Comparison of ENCODE assay signal across 1 cellular context in genomic region chr2:101310591-101311389, GRCh38.
A peak's percentile ranks its signal among the peaks of the same experiment; 100 is the strongest.
TF ChIP-seq lines count a peak whose summit lies in the region.

No MANE protein-coding gene starts in this region.

TF ChIP-seq in HepG2, 621 proteins besides CTCF, POLR2A, EP300 and RAD21 (continued from another document and continues in another):
- TF ChIP-seq, protein P1, sequence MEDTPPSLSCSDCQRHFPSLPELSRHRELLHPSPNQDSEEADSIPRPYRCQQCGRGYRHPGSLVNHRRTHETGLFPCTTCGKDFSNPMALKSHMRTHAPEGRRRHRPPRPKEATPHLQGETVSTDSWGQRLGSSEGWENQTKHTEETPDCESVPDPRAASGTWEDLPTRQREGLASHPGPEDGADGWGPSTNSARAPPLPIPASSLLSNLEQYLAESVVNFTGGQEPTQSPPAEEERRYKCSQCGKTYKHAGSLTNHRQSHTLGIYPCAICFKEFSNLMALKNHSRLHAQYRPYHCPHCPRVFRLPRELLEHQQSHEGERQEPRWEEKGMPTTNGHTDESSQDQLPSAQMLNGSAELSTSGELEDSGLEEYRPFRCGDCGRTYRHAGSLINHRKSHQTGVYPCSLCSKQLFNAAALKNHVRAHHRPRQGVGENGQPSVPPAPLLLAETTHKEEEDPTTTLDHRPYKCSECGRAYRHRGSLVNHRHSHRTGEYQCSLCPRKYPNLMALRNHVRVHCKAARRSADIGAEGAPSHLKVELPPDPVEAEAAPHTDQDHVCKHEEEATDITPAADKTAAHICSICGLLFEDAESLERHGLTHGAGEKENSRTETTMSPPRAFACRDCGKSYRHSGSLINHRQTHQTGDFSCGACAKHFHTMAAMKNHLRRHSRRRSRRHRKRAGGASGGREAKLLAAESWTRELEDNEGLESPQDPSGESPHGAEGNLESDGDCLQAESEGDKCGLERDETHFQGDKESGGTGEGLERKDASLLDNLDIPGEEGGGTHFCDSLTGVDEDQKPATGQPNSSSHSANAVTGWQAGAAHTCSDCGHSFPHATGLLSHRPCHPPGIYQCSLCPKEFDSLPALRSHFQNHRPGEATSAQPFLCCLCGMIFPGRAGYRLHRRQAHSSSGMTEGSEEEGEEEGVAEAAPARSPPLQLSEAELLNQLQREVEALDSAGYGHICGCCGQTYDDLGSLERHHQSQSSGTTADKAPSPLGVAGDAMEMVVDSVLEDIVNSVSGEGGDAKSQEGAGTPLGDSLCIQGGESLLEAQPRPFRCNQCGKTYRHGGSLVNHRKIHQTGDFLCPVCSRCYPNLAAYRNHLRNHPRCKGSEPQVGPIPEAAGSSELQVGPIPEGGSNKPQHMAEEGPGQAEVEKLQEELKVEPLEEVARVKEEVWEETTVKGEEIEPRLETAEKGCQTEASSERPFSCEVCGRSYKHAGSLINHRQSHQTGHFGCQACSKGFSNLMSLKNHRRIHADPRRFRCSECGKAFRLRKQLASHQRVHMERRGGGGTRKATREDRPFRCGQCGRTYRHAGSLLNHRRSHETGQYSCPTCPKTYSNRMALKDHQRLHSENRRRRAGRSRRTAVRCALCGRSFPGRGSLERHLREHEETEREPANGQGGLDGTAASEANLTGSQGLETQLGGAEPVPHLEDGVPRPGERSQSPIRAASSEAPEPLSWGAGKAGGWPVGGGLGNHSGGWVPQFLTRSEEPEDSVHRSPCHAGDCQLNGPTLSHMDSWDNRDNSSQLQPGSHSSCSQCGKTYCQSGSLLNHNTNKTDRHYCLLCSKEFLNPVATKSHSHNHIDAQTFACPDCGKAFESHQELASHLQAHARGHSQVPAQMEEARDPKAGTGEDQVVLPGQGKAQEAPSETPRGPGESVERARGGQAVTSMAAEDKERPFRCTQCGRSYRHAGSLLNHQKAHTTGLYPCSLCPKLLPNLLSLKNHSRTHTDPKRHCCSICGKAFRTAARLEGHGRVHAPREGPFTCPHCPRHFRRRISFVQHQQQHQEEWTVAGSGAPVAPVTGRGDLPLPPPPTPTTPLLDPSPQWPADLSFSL (CRISPR knock-in tag; IDR thresholded peaks at IDR 0.05), result no peak
- TF ChIP-seq, protein P2, sequence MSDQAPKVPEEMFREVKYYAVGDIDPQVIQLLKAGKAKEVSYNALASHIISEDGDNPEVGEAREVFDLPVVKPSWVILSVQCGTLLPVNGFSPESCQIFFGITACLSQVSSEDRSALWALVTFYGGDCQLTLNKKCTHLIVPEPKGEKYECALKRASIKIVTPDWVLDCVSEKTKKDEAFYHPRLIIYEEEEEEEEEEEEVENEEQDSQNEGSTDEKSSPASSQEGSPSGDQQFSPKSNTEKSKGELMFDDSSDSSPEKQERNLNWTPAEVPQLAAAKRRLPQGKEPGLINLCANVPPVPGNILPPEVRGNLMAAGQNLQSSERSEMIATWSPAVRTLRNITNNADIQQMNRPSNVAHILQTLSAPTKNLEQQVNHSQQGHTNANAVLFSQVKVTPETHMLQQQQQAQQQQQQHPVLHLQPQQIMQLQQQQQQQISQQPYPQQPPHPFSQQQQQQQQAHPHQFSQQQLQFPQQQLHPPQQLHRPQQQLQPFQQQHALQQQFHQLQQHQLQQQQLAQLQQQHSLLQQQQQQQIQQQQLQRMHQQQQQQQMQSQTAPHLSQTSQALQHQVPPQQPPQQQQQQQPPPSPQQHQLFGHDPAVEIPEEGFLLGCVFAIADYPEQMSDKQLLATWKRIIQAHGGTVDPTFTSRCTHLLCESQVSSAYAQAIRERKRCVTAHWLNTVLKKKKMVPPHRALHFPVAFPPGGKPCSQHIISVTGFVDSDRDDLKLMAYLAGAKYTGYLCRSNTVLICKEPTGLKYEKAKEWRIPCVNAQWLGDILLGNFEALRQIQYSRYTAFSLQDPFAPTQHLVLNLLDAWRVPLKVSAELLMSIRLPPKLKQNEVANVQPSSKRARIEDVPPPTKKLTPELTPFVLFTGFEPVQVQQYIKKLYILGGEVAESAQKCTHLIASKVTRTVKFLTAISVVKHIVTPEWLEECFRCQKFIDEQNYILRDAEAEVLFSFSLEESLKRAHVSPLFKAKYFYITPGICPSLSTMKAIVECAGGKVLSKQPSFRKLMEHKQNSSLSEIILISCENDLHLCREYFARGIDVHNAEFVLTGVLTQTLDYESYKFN (CRISPR knock-in tag; conservative IDR thresholded peaks at IDR 0.05), result peak; percentile 49
- TF ChIP-seq RORA (CRISPR knock-in tag; IDR thresholded peaks at IDR 0.05), result no peak
- TF ChIP-seq, protein P3, sequence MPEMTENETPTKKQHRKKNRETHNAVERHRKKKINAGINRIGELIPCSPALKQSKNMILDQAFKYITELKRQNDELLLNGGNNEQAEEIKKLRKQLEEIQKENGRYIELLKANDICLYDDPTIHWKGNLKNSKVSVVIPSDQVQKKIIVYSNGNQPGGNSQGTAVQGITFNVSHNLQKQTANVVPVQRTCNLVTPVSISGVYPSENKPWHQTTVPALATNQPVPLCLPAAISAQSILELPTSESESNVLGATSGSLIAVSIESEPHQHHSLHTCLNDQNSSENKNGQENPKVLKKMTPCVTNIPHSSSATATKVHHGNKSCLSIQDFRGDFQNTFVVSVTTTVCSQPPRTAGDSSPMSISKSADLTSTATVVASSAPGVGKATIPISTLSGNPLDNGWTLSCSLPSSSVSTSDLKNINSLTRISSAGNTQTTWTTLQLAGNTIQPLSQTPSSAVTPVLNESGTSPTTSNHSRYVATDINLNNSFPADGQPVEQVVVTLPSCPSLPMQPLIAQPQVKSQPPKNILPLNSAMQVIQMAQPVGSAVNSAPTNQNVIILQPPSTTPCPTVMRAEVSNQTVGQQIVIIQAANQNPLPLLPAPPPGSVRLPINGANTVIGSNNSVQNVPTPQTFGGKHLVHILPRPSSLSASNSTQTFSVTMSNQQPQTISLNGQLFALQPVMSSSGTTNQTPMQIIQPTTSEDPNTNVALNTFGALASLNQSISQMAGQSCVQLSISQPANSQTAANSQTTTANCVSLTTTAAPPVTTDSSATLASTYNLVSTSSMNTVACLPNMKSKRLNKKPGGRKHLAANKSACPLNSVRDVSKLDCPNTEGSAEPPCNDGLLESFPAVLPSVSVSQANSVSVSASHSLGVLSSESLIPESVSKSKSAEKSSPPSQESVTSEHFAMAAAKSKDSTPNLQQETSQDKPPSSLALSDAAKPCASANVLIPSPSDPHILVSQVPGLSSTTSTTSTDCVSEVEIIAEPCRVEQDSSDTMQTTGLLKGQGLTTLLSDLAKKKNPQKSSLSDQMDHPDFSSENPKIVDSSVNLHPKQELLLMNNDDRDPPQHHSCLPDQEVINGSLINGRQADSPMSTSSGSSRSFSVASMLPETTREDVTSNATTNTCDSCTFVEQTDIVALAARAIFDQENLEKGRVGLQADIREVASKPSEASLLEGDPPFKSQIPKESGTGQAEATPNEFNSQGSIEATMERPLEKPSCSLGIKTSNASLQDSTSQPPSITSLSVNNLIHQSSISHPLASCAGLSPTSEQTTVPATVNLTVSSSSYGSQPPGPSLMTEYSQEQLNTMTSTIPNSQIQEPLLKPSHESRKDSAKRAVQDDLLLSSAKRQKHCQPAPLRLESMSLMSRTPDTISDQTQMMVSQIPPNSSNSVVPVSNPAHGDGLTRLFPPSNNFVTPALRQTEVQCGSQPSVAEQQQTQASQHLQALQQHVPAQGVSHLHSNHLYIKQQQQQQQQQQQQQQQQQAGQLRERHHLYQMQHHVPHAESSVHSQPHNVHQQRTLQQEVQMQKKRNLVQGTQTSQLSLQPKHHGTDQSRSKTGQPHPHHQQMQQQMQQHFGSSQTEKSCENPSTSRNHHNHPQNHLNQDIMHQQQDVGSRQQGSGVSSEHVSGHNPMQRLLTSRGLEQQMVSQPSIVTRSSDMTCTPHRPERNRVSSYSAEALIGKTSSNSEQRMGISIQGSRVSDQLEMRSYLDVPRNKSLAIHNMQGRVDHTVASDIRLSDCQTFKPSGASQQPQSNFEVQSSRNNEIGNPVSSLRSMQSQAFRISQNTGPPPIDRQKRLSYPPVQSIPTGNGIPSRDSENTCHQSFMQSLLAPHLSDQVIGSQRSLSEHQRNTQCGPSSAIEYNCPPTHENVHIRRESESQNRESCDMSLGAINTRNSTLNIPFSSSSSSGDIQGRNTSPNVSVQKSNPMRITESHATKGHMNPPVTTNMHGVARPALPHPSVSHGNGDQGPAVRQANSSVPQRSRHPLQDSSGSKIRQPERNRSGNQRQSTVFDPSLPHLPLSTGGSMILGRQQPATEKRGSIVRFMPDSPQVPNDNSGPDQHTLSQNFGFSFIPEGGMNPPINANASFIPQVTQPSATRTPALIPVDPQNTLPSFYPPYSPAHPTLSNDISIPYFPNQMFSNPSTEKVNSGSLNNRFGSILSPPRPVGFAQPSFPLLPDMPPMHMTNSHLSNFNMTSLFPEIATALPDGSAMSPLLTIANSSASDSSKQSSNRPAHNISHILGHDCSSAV (CRISPR knock-in tag; IDR thresholded peaks at IDR 0.05; ENCODE audit: borderline replicate concordance), result no peak
- no peak for TF ChIP-seq HOXA5 (CRISPR knock-in tag; IDR thresholded peaks at IDR 0.05)
- no peak for TF ChIP-seq ZNF720 (CRISPR knock-in tag; IDR thresholded peaks at IDR 0.05)
- TF ChIP-seq SPEN (CRISPR knock-in tag; IDR thresholded peaks at IDR 0.05; ENCODE audit: low read depth), result no peak
- TF ChIP-seq ZIK1 (CRISPR knock-in tag; IDR thresholded peaks at IDR 0.05; ENCODE audit: borderline replicate concordance, low read depth), result no peak
- TF ChIP-seq, protein P4, sequence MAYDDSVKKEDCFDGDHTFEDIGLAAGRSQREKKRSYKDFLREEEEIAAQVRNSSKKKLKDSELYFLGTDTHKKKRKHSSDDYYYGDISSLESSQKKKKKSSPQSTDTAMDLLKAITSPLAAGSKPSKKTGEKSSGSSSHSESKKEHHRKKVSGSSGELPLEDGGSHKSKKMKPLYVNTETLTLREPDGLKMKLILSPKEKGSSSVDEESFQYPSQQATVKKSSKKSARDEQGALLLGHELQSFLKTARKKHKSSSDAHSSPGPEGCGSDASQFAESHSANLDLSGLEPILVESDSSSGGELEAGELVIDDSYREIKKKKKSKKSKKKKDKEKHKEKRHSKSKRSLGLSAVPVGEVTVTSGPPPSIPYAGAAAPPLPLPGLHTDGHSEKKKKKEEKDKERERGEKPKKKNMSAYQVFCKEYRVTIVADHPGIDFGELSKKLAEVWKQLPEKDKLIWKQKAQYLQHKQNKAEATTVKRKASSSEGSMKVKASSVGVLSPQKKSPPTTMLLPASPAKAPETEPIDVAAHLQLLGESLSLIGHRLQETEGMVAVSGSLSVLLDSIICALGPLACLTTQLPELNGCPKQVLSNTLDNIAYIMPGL (CRISPR knock-in tag; IDR thresholded peaks at IDR 0.05; ENCODE audit: borderline replicate concordance in 1 of 2, low read depth in 1 of 2), result 0 out of 4 replicates have a peak, but pooled peaks of 1 of the 2 experiments have one; percentile 16
- no peak for TF ChIP-seq MAZ (IDR thresholded peaks at IDR 0.05; ENCODE audit: borderline replicate concordance, low read depth, low read length)
- no peak for TF ChIP-seq MAZ (CRISPR knock-in tag; IDR thresholded peaks at IDR 0.05; ENCODE audit: low read depth)
- no peak for TF ChIP-seq ZNF552 (CRISPR knock-in tag; IDR thresholded peaks at IDR 0.05; ENCODE audit: borderline replicate concordance)
- TF ChIP-seq ZNF691 (CRISPR knock-in tag; IDR thresholded peaks at IDR 0.05; ENCODE audit: borderline replicate concordance, low read depth), result no peak
- TF ChIP-seq, protein P5, sequence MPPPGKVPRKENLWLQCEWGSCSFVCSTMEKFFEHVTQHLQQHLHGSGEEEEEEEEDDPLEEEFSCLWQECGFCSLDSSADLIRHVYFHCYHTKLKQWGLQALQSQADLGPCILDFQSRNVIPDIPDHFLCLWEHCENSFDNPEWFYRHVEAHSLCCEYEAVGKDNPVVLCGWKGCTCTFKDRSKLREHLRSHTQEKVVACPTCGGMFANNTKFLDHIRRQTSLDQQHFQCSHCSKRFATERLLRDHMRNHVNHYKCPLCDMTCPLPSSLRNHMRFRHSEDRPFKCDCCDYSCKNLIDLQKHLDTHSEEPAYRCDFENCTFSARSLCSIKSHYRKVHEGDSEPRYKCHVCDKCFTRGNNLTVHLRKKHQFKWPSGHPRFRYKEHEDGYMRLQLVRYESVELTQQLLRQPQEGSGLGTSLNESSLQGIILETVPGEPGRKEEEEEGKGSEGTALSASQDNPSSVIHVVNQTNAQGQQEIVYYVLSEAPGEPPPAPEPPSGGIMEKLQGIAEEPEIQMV (CRISPR knock-in tag; IDR thresholded peaks at IDR 0.05; ENCODE audit: low read depth), result no peak
- no peak for TF ChIP-seq ZNF724P (CRISPR knock-in tag; IDR thresholded peaks at IDR 0.05; ENCODE audit: borderline replicate concordance)
- TF ChIP-seq SMAD1 (CRISPR knock-in tag; IDR thresholded peaks at IDR 0.05; ENCODE audit: borderline replicate concordance, low read depth), result no peak
- TF ChIP-seq ZNF839 (CRISPR knock-in tag; IDR thresholded peaks at IDR 0.05; ENCODE audit: borderline replicate concordance), result no peak
- no peak for TF ChIP-seq MTA1 (CRISPR knock-in tag; IDR thresholded peaks at IDR 0.05; ENCODE audit: borderline replicate concordance)
- no peak for TF ChIP-seq ZNF225 (CRISPR knock-in tag; IDR thresholded peaks at IDR 0.05)
- no peak for TF ChIP-seq ZNF709 (CRISPR knock-in tag; IDR thresholded peaks at IDR 0.05)
- no peak for TF ChIP-seq FOXP1 (IDR thresholded peaks at IDR 0.05)
- no peak for TF ChIP-seq FOXP1 (CRISPR knock-in tag; IDR thresholded peaks at IDR 0.05)
- TF ChIP-seq ZNF850 (CRISPR knock-in tag; conservative IDR thresholded peaks at IDR 0.05), result no peak
- no peak for TF ChIP-seq XRCC5 (optimal IDR thresholded peaks at IDR 0.05; ENCODE audit: low read length)
- TF ChIP-seq, protein P6, sequence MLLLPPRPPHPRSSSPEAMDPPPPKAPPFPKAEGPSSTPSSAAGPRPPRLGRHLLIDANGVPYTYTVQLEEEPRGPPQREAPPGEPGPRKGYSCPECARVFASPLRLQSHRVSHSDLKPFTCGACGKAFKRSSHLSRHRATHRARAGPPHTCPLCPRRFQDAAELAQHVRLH (CRISPR knock-in tag; IDR thresholded peaks at IDR 0.05; ENCODE audit: borderline replicate concordance, low read depth), result no peak; the same call in 1 of the 2 replicates
- no peak for TF ChIP-seq NR2C2 (CRISPR knock-in tag; IDR thresholded peaks at IDR 0.05; ENCODE audit: borderline replicate concordance)
- TF ChIP-seq FOXJ3 (CRISPR knock-in tag; IDR thresholded peaks at IDR 0.05; ENCODE audit: borderline replicate concordance), result 0 out of 2 replicates have a peak, but pooled peaks have one; percentile 41
- TF ChIP-seq ZNF512 (CRISPR knock-in tag; IDR thresholded peaks at IDR 0.05), result no peak
- 0 out of 2 replicates have a peak, but pooled peaks have one; percentile 4 for TF ChIP-seq ZFX (CRISPR knock-in tag; IDR thresholded peaks at IDR 0.05; ENCODE audit: low read depth)
